In the genomic region with DNA sequence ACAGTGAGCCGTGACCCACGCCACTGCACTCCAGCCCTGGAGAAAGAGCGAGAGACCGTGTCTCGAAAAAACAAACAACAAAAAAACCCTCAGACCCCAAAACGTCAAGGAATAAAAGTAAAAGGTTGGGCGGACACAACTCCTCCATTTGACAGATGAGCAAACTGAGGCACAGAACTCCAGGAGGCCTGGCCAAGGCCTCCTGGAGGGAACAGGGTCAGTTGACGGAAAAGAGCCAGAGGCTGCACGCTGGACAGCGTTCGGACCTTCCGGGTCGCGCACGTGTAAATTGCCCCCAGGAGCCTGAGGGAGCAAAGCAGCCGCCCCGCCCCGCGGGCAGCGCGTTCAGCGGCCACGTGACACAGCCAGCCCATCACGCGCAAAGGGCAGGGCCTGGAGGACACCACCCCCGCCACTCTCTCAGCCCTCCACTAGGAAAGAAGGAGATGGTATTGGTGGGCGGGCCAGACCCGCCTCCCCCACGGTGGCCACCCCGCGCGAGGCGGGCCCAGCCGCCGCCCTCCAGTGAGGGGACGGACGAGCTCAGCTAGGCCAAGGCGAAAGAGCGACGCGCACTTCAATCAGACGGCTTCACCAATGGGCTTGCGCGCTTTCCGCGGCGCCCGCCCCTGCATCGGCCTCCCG, we compare ENCODE assay signal across 8 cellular contexts.
DNase-seq lines count a peak whose midpoint lies in the region; ATAC-seq lines count a peak whose summit lies in the region.

No MANE protein-coding gene starts in this region.

- H3K27ac ChIP-seq in mesendoderm (ENCODE audit: low read depth, low read length), result peak overlapping the region; percentile 100

- H2BK15ac ChIP-seq in mesendoderm (replicated peaks; ENCODE audit: low read depth), result no peak overlapping the region

- peaks cover 32% of the 10 kb centered on the region for H3K4me1 ChIP-seq in endocrine pancreas (ENCODE audit: control insufficient read depth, insufficient read depth, low read length)
- no peaks in the 10 kb centered on the region for H3K4me1 ChIP-seq in mesendoderm (ENCODE audit: control insufficient read depth, low read depth, low read length)

- DNase-seq in CMK (ENCODE audit: low read depth) (peak; percentile 84), HUDEP-2 (lab: John Stamatoyannopoulos, UW; ENCODE audit: unreplicated experiment in 76 of 76) (peak in 75 of 76 experiments; percentile 15 to 99 (median 97)), NOMO-1 treated with dmso at 0.1 percent for 144 hours (lab: John Stamatoyannopoulos, UW; ENCODE audit: unreplicated experiment) (peak; percentile 99), mesendoderm (peak; percentile 99)
- DNase-seq in activated CD8-positive, alpha-beta memory T cell treated with anti-CD3 and anti-CD28 coated beads, Interleukin-2, amount 50 U/mL, for 1 hour (ENCODE audit: extremely low read depth), result peak; percentile 86
- DNase-seq in stimulated activated CD8-positive, alpha-beta memory T cell treated with anti-CD3 and anti-CD28 coated beads, Interleukin-12 subunit alpha, Interleukin-12 subunit beta, amount 100 ng/mL, for 4 hours (ENCODE audit: low read depth), result peak; percentile 95

- H3K4me3 ChIP-seq in endocrine pancreas (ENCODE audit: control insufficient read depth, insufficient read depth, low read length) (no peak overlapping the region), mesendoderm (ENCODE audit: low read length) (no peak overlapping the region)

- WGBS in mesendoderm (ENCODE audit: extremely low coverage, insufficient coverage, low lambda C conversion rate), result no CpG with 5 or more reads among the region's 50 CpGs

- H3K27me3 ChIP-seq in endocrine pancreas (ENCODE audit: control insufficient read depth, insufficient read depth, low read length) (no peaks in the 10 kb centered on the region), mesendoderm (ENCODE audit: insufficient read depth, low read length, poor library complexity) (no peaks in the 10 kb centered on the region)

- no peaks in the 10 kb centered on the region for H3K9me3 ChIP-seq in endocrine pancreas (ENCODE audit: control insufficient read depth, low read length)

- H3K18ac ChIP-seq in mesendoderm (ENCODE audit: low read length), result no peak overlapping the region

- H3K4me2 ChIP-seq in mesendoderm (ENCODE audit: low read length), result peak overlapping the region; percentile 56

- ATAC-seq in GM21390 (IDR thresholded peaks at IDR 0.05; ENCODE audit: unreplicated experiment), result peak; percentile 85

- peak overlapping the region; percentile 71 for H3K4ac ChIP-seq in mesendoderm (ENCODE audit: low read depth, low read length)

- no peak overlapping the region for H2AK5ac ChIP-seq in mesendoderm (ENCODE audit: low read length)

- H4K8ac ChIP-seq in mesendoderm (ENCODE audit: low read depth, low read length), result no peak overlapping the region

- H3K79me2 ChIP-seq in mesendoderm (ENCODE audit: control insufficient read depth, insufficient read depth, low read length), result peaks cover 34% of the 10 kb centered on the region

- H4K5ac ChIP-seq in mesendoderm (ENCODE audit: low read length), result no peak overlapping the region

- H3K9ac ChIP-seq in endocrine pancreas (ENCODE audit: control insufficient read depth, insufficient read depth, low read length) (peak overlapping the region; percentile 79), mesendoderm (ENCODE audit: low read length) (peak overlapping the region; percentile 68)

- H2BK120ac ChIP-seq in mesendoderm (ENCODE audit: low read depth, low read length), result peak overlapping the region; percentile 69

- no peak overlapping the region for H3K23ac ChIP-seq in mesendoderm (ENCODE audit: low read length)

- H3K79me1 ChIP-seq in mesendoderm (ENCODE audit: low read length), result no peaks in the 10 kb centered on the region

- H2BK5ac ChIP-seq in mesendoderm (ENCODE audit: low read length), result no peak overlapping the region

- peak overlapping the region; percentile 81 for H3K56ac ChIP-seq in mesendoderm (ENCODE audit: low read length)

- H3K36me3 ChIP-seq in endocrine pancreas (ENCODE audit: control insufficient read depth, insufficient read depth, low read length), result no peaks in the 10 kb centered on the region
- H3K36me3 ChIP-seq in mesendoderm (ENCODE audit: control insufficient read depth, insufficient read depth, low read length), result no peaks in the 10 kb centered on the region
